Comparison of ENCODE assay signal across 18 cellular contexts in genomic region chr7:111801277-111801676, GRCh38.
DNase-seq lines count a peak whose midpoint lies in the region; ATAC-seq, FAIRE-seq and TF ChIP-seq lines count a peak whose summit lies in the region.
"Had no signal": no experiment of that assay in that cellular context is flagged by ENCODE, and none has a peak within 500 bp of the region (broad histone marks: within the 10 kb centered on the region; RNA-seq: fewer than 3 reads in every experiment).

No MANE protein-coding gene starts in this region.

- H3K4me1 Mint-ChIP-seq in endothelial cell (ENCODE audit: unreplicated experiment), result no peaks in the 10 kb centered on the region
- H3K4me1 Mint-ChIP-seq: CD14-positive monocyte; CD4-positive, alpha-beta memory T cell had no signal

- peak overlapping the region; percentile 1 for H3K4me3 Mint-ChIP-seq in endothelial cell (ENCODE audit: unreplicated experiment)
- H3K4me3 Mint-ChIP-seq: CD14-positive monocyte; CD4-positive, alpha-beta memory T cell had no signal

- TF ChIP-seq CTCF in endothelial cell (IDR thresholded peaks at IDR 0.05; ENCODE audit: unreplicated experiment) (no peak), tibial artery (IDR thresholded peaks at IDR 0.05) (no peak)

- no peak overlapping the region for H3K27ac ChIP-seq in tibial artery
- H3K27ac ChIP-seq: BLaER1, GM23248, HL-60 had no signal

- no peak overlapping the region for H3K4me3 ChIP-seq in tibial artery
- H3K4me3 ChIP-seq: BLaER1, GM23248, HAP-1 had no signal

- H3K27me3 Mint-ChIP-seq in endothelial cell (ENCODE audit: unreplicated experiment), result no peaks in the 10 kb centered on the region
- H3K27me3 Mint-ChIP-seq: CD4-positive, alpha-beta memory T cell had no signal

- H3K27me3 ChIP-seq in tibial artery, result no peaks in the 10 kb centered on the region
- H3K27me3 ChIP-seq: BLaER1 had no signal

- DNase-seq in Daoy (ENCODE audit: low read depth) (peak; percentile 14), RPMI7951 (ENCODE audit: low read depth) (peak; percentile 28), endothelial cell (ENCODE audit: low spot score) (no peak), NCI-H524 (lab: John Stamatoyannopoulos, UW) (no peak), tibial artery (no peak), GM12892 (ENCODE audit: insufficient read length) (no peak)
- DNase-seq: CD4-positive, alpha-beta memory T cell; DMS153; DMS79; GF-D8; GM23248 had no signal

- peaks cover 7 to 45% (median 30%) of the 10 kb centered on the region in 3 donors for H3K9me3 ChIP-seq in tibial artery

- H3K9me3 Mint-ChIP-seq in endothelial cell (ENCODE audit: unreplicated experiment), result peaks cover 16% of the 10 kb centered on the region

- TF ChIP-seq POLR2A in GM12892 (IDR thresholded peaks at IDR 0.05; ENCODE audit: low read depth, low read length), result no peak

- peaks cover under 1 to 37% (median 13%) of the 10 kb centered on the region in 3 donors for H3K36me3 ChIP-seq in tibial artery
- H3K36me3 ChIP-seq: BLaER1, HAP-1 had no signal

- no peak for FAIRE-seq in GM12892 (lab: Jason Lieb, UNC)
- FAIRE-seq: A204.1, GM19239 had no signal

- intact Hi-C loops in tibial artery (cut with DNase I; ENCODE audit: low total_unique reads), result no loop called here

- H3K27ac Mint-ChIP-seq in endothelial cell (ENCODE audit: unreplicated experiment), result no peak overlapping the region
- H3K27ac Mint-ChIP-seq: CD14-positive monocyte; CD4-positive, alpha-beta memory T cell had no signal

- no peak for ATAC-seq in HG03196 (IDR thresholded peaks at IDR 0.05; ENCODE audit: unreplicated experiment)

- no peaks in the 10 kb centered on the region for H3K4me1 ChIP-seq in tibial artery
- H3K4me1 ChIP-seq: BLaER1, HAP-1 had no signal

- H3K36me3 Mint-ChIP-seq in endothelial cell (ENCODE audit: low read depth, unreplicated experiment), result peaks cover 67% of the 10 kb centered on the region
- H3K36me3 Mint-ChIP-seq: CD14-positive monocyte had no signal

Comparison
In these comparisons a context has a peak if more than half of its experiments do, and no peak if none do; other contexts are left out.
1. DNase-seq: peak in Daoy (single experiment) and RPMI7951 (single experiment); none in endothelial cell (single experiment), NCI-H524 (0 of 2), tibial artery (0 of 2) and GM12892 (single experiment).